Comparison of ENCODE assay signal across 8 cellular contexts in genomic region chr14:65411656-65412188, GRCh38. TPM values are rescaled to one million over a fixed set of nuclear protein-coding genes. Genes with fewer than 3 reads are reported as not detected.
DNase-seq lines count a peak whose midpoint lies in the region; ATAC-seq and TF ChIP-seq lines count a peak whose summit lies in the region.

No MANE protein-coding gene starts in this region.

- H3K79me2 ChIP-seq in OCI-LY7 (ENCODE audit: insufficient read depth, low read depth, low read length), result peaks cover 64% of the 10 kb centered on the region

- H3K9me3 ChIP-seq in HUES6 (ENCODE audit: control insufficient read depth, insufficient read depth, low read depth, low read length) (no peaks in the 10 kb centered on the region), OCI-LY7 (ENCODE audit: low read length) (no peaks in the 10 kb centered on the region), esophagus (ENCODE audit: control insufficient read depth in 2 of 2, insufficient read depth in 1 of 2, low read depth in 1 of 2, low read length in 1 of 2) (no peaks in the 10 kb centered on the region), muscle layer of colon (ENCODE audit: low read length) (no peaks in the 10 kb centered on the region)

- H3K4me1 Mint-ChIP-seq in activated T-cell treated with anti-CD3 and anti-CD28 coated beads, Interleukin-2, amount 50 U/mL, for 24 hours (ENCODE audit: low read depth), result peaks cover 51% of the 10 kb centered on the region

- H2AFZ ChIP-seq in OCI-LY7 (ENCODE audit: low read length), result peak overlapping the region; percentile 37; the same call in 1 of the 2 replicates

- H3K27ac Mint-ChIP-seq in activated T-cell treated with anti-CD3 and anti-CD28 coated beads, Interleukin-2, amount 50 U/mL, for 24 hours, result peak overlapping the region; percentile 99

- no TSS peak for BruUV-seq in OCI-LY7 (replicated peaks; lab: Mats Ljungman, UMichigan)

- no peaks in the 10 kb centered on the region for H3K27me3 ChIP-seq in HUES6 (ENCODE audit: control insufficient read depth, insufficient read depth, low read length)
- H3K27me3 ChIP-seq in esophagus (ENCODE audit: control insufficient read depth in 1 of 2, insufficient read depth in 2 of 2, low read length in 2 of 2), result no peaks in the 10 kb centered on the region
- H3K27me3 ChIP-seq in muscle layer of colon (ENCODE audit: control insufficient read depth in 1 of 2, insufficient read depth in 2 of 2, low read length in 2 of 2), result no peaks in the 10 kb centered on the region

- 0 out of 2 replicates have a peak, but pooled peaks cover 10% of the 10 kb centered on the region for H3K4me1 ChIP-seq in HUES6 (ENCODE audit: control insufficient read depth, insufficient read depth, low read length)
- peaks cover 28% of the 10 kb centered on the region for H3K4me1 ChIP-seq in OCI-LY7 (ENCODE audit: insufficient read depth, low read length, poor library complexity, severe bottlenecking)
- H3K4me1 ChIP-seq in esophagus (ENCODE audit: control insufficient read depth in 2 of 2, insufficient read depth in 2 of 2, low read length in 1 of 2), result no peaks in the 10 kb centered on the region
- peaks cover 15% of the 10 kb centered on the region for H3K4me1 ChIP-seq in muscle layer of colon (ENCODE audit: insufficient read depth, low read length)

- DNase-seq in D341Med (ENCODE audit: low spot score) (peak; percentile 93), OCI-LY7 (ENCODE audit: low spot score) (peak; percentile 89)
- peak; percentile 87 for DNase-seq in activated T-cell treated with anti-CD3 and anti-CD28 coated beads, Interleukin-2, amount 50 U/mL, for 24 hours
- DNase-seq in stimulated activated CD8-positive, alpha-beta memory T cell treated with anti-CD3 and anti-CD28 coated beads, Interleukin-7, amount 100 ng/mL, for 1 hour (ENCODE audit: low read depth in 2 of 2), result peak; percentile 56 to 59

- peak overlapping the region; percentile 96 for H3K4me3 Mint-ChIP-seq in activated T-cell treated with anti-CD3 and anti-CD28 coated beads, Interleukin-2, amount 50 U/mL, for 24 hours

- peak overlapping the region; percentile 89 for H3K27ac ChIP-seq in HUES6 (ENCODE audit: low read depth, low read length)
- peak overlapping the region; percentile 85 for H3K27ac ChIP-seq in OCI-LY7 (ENCODE audit: low read depth, low read length, poor library complexity, severe bottlenecking)
- peak overlapping the region; percentile 94 to 97 for H3K27ac ChIP-seq in esophagus (ENCODE audit: low read depth in 2 of 2, low read length in 1 of 2)
- peak overlapping the region; percentile 85 for H3K27ac ChIP-seq in muscle layer of colon (ENCODE audit: low read depth, low read length)

- H3K9ac ChIP-seq in HUES6 (ENCODE audit: low read length) (peak overlapping the region; percentile 79), muscle layer of colon (ENCODE audit: low read length) (peak overlapping the region; percentile 93)

- H3K27me3 Mint-ChIP-seq in activated T-cell treated with anti-CD3 and anti-CD28 coated beads, Interleukin-2, amount 50 U/mL, for 24 hours, result no peaks in the 10 kb centered on the region

- intact Hi-C loops in OCI-LY7 (cut with micrococcal nuclease; ENCODE audit: unreplicated experiment), result loop anchor here (1.0 to 5.0 kb wide), 6 partner anchors 59 to 661 kb away; no protein-coding TSS in a partner anchor

- peak overlapping the region; percentile 83 for H3K4me3 ChIP-seq in HUES6 (ENCODE audit: low read depth, low read length)
- H3K4me3 ChIP-seq in OCI-LY7 (ENCODE audit: low read depth, low read length, poor library complexity, severe bottlenecking), result peak overlapping the region; percentile 91
- peak overlapping the region; percentile 83 to 89 for H3K4me3 ChIP-seq in esophagus (ENCODE audit: low read depth in 1 of 2, low read length in 2 of 2)
- peak overlapping the region; percentile 85 to 96 for H3K4me3 ChIP-seq in muscle layer of colon (ENCODE audit: low read depth in 1 of 2, low read length in 2 of 2)

- CTCF ChIA-PET in OCI-LY7 (lab: Charles Lee; ENCODE audit: unreplicated experiment), result interaction anchor here (0.7 to 1.7 kb wide), 11 partner anchors 51 to 413 kb away, joined by 3 to 14 read pairs (median 4); no protein-coding TSS in a partner anchor

- peaks cover 7% of the 10 kb centered on the region; the same call in 1 of the 2 replicates for H4K20me1 ChIP-seq in OCI-LY7 (ENCODE audit: insufficient read depth, low read length)

- peak; percentile 59 for ATAC-seq in GM21390 (IDR thresholded peaks at IDR 0.05; ENCODE audit: unreplicated experiment)

- WGBS in esophagus, 2 donors, result 0% methylated on average over 42 of the region's 42 CpGs

- POLR2A ChIA-PET in OCI-LY7 (lab: Charles Lee), result interaction anchor here (0.5 to 3.8 kb wide), 40 partner anchors 10 to 411 kb away, joined by 3 to 77 read pairs (median 6); no protein-coding TSS in a partner anchor

- H3K9me3 Mint-ChIP-seq in activated T-cell treated with anti-CD3 and anti-CD28 coated beads, Interleukin-2, amount 50 U/mL, for 24 hours, result no peaks in the 10 kb centered on the region

- peaks cover 12% of the 10 kb centered on the region for H3K36me3 Mint-ChIP-seq in activated T-cell treated with anti-CD3 and anti-CD28 coated beads, Interleukin-2, amount 50 U/mL, for 24 hours (ENCODE audit: low read depth)

- no peaks in the 10 kb centered on the region for H3K9me2 ChIP-seq in OCI-LY7 (ENCODE audit: insufficient read depth, low read length)

- peak overlapping the region; percentile 67 for H3K4me2 ChIP-seq in OCI-LY7 (ENCODE audit: low read length)

- no peak for TF ChIP-seq CTCF in OCI-LY7 (conservative IDR thresholded peaks at IDR 0.05; ENCODE audit: low read length)

- no peaks in the 10 kb centered on the region for H3K36me3 ChIP-seq in HUES6 (ENCODE audit: control insufficient read depth, insufficient read depth, low read length)
- peaks cover 18% of the 10 kb centered on the region for H3K36me3 ChIP-seq in OCI-LY7 (ENCODE audit: insufficient read depth, low read length)
- H3K36me3 ChIP-seq in esophagus (ENCODE audit: control insufficient read depth in 2 of 2, insufficient read depth in 2 of 2, low read length in 1 of 2), result no peaks in the 10 kb centered on the region
- H3K36me3 ChIP-seq in muscle layer of colon (ENCODE audit: insufficient read depth, low read length), result no peaks in the 10 kb centered on the region

RNA-seq across cellular contexts. Expression of gene FUT8, which starts 0.8 kb away (rescaled TPM):
- 90.3 and 128 TPM in 2 replicates for total RNA-seq in OCI-LY7 (2014; rRNA removed; shearing (Covaris generic))
- 157 and 174 TPM in 2 replicates for total RNA-seq in OCI-LY7 (2022)
- 1 to 10 TPM; 2.5 to 3.4 TPM for polyA plus RNA-seq in esophagus

Comparison
In these comparisons a context has a peak if more than half of its experiments do, and no peak if none do; other contexts are left out.
1. Peak in every context shown above with its lines: DNase-seq, ATAC-seq, H3K4me3 ChIP-seq and H3K27ac ChIP-seq.